In the genomic region with DNA sequence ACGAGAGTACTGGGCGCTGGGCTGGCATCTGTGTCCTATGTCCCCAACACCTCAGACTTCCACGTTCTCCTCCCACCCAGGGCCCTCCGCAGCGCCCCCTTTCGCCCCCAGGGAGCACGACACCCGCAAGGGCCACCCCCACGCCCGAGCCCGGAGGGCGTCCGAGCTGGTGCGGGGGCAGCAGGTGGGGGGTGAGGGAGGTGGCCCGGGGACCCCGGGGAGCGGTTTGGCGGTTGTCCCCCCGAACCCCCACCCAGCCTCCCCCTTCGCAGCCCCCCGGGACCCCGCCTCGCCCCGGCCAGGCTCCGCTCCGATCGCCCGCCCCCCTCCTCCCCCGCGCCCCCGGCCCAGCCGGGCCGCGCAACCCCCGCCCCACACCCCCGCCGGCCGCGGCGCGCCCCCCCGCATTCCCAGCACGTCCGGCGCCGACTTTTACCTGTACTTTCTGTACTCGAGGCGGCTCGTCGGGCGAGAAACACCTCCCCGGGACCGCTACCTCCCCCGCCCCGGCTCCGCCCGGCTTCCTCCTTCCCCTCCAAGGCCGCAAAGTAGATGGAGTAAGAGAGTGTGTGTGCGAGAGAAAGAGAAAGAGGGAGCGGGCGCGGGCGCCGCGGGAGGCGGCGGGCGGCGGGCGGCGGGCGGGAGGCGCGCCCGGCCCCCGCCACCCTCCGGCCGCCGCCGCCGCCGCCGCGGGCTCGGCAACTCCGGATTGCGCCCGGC, we compare ENCODE assay signal across 8 cellular contexts. TPM values are rescaled to one million over a fixed set of nuclear protein-coding genes. Genes with fewer than 3 reads are reported as not detected.
DNase-seq lines count a peak whose midpoint lies in the region; ATAC-seq and TF ChIP-seq lines count a peak whose summit lies in the region.

No MANE protein-coding gene starts in this region.

- DNase-seq in 8988T: peak; percentile 92
- peak; percentile 19 to 25 for DNase-seq in Kasumi-1 (lab: John Stamatoyannopoulos, UW)
- DNase-seq in activated T-cell treated with anti-CD3 and anti-CD28 coated beads, Interleukin-2, amount 50 U/mL, for 1 hour: peak; percentile 52
- peak; percentile 27 for DNase-seq in fibroblast of pulmonary artery (ENCODE audit: low read depth)
- peak in 2 of 5 donors; percentile 35 to 39 for DNase-seq in ovary
- DNase-seq in HCEC 1CT: no peak
- DNase-seq in NCI-H774 (lab: John Stamatoyannopoulos, UW): no peak

- H3K4me3 ChIP-seq in fibroblast of pulmonary artery (replicated peaks; ENCODE audit: low read depth, low read length) (peak overlapping the region; percentile 75), ovary (peak overlapping the region; percentile 40)

- whole genome bisulfite sequencing in ovary, 3 donors: 4 to 17% (median 13%) methylated on average over 12 to 74 of the region's 88 CpGs

- no peaks in the 10 kb centered on the region for H3K9me3 ChIP-seq in ovary

- no peak for TF ChIP-seq POLR2A in ovary (IDR thresholded peaks at IDR 0.05)

- no peaks in the 10 kb centered on the region for H3K36me3 ChIP-seq in ovary

- peak; percentile 21 for ATAC-seq in GM19043 (IDR thresholded peaks at IDR 0.05; ENCODE audit: low read depth, unreplicated experiment)

- intact Hi-C loops in ovary (cut with DNase I): no loop called here

- H3K27ac ChIP-seq in ovary: no peak overlapping the region

- TF ChIP-seq EP300 in ovary (IDR thresholded peaks at IDR 0.05): no peak

- TF ChIP-seq CTCF in fibroblast of pulmonary artery (IDR thresholded peaks at IDR 0.05; ENCODE audit: low read length, missing control alignments): peak; percentile 48
- no peak for TF ChIP-seq CTCF in ovary (IDR thresholded peaks at IDR 0.05)

- H3K27me3 ChIP-seq in ovary: no peaks in the 10 kb centered on the region

- no peaks in the 10 kb centered on the region for H3K4me1 ChIP-seq in ovary (ENCODE audit: insufficient read depth)

RNA-seq across cellular contexts. Expression of gene CDYL2, which starts 0.9 kb away (rescaled TPM):
- 1 to 10 TPM in 6 of 7 donors, under 1 TPM in 1; 0.48 to 4.4 (median 2.4) TPM for total RNA-seq in ovary
- 1 to 10 TPM in 1 of 2 donors, under 1 TPM in 1; 0.61 to 1.8 TPM for polyA plus RNA-seq in ovary

Comparison
In these comparisons a context has a peak if more than half of its experiments do, and no peak if none do; other contexts are left out.
1. DNase-seq: peak in 8988T (single experiment), Kasumi-1 (2 of 2), activated T-cell treated with anti-CD3 and anti-CD28 coated beads, Interleukin-2, amount 50 U/mL, for 1 hour (single experiment) and fibroblast of pulmonary artery (single experiment); none in HCEC 1CT (single experiment) and NCI-H774 (single experiment).